ENCODE assay signal across 11 cellular contexts in genomic region chr22:29032584-29032983, GRCh38. TPM values are rescaled to one million over a fixed set of nuclear protein-coding genes. Genes with fewer than 3 reads are reported as not detected.
A peak's percentile ranks its signal among the peaks of the same experiment; 100 is the strongest.
DNase-seq lines count a peak whose midpoint lies in the region; ATAC-seq and TF ChIP-seq lines count a peak whose summit lies in the region.
"Had no signal": no experiment of that assay in that cellular context is flagged by ENCODE, and none has a peak within 500 bp of the region (broad histone marks: within the 10 kb centered on the region; RNA-seq: fewer than 3 reads in every experiment).

No MANE protein-coding gene starts in this region.

- no peak for TF ChIP-seq CTCF in HCT116 (IDR thresholded peaks at IDR 0.05 in 2 of 3, conservative IDR thresholded peaks at IDR 0.05 in 1 of 3; ENCODE audit: borderline replicate concordance in 1 of 3, insufficient read depth in 1 of 3, low read depth in 2 of 3, low read length in 2 of 3)
- TF ChIP-seq CTCF in body of pancreas (IDR thresholded peaks at IDR 0.05): no peak
- TF ChIP-seq CTCF in suprapubic skin (IDR thresholded peaks at IDR 0.05): no peak

- TF ChIP-seq EP300 in suprapubic skin (IDR thresholded peaks at IDR 0.05): no peak

- DNase-seq in HCT116 (ENCODE audit: low read depth, low spot score) (no peak), body of pancreas (peak; percentile 39 to 66 (median 52)), left lobe of liver (ENCODE audit: low spot score) (peak; percentile 87), suprapubic skin (ENCODE audit: low spot score in 2 of 2) (no peak), neuronal stem cell (ENCODE audit: low spot score) (no peak), iPS-NIHi11 (ENCODE audit: low spot score) (no peak), NCI-H1436 (lab: John Stamatoyannopoulos, UW) (no peak), NCI-H526 (lab: John Stamatoyannopoulos, UW) (no peak)
- DNase-seq: activated naive CD8-positive, alpha-beta T cell treated with anti-CD3 and anti-CD28 coated beads for 36 hours; foreskin melanocyte; naive thymus-derived CD8-positive, alpha-beta T cell had no signal

- H2BK15ac ChIP-seq in neuronal stem cell (ENCODE audit: low read length): no peak overlapping the region

- intact Hi-C loops in HCT116 (cut with micrococcal nuclease) (no loop called here), body of pancreas (cut with DNase I) (no loop called here)

- peaks cover 1% of the 10 kb centered on the region for H3K79me1 ChIP-seq in neuronal stem cell (ENCODE audit: low read depth, low read length)

- H4K91ac ChIP-seq in neuronal stem cell (ENCODE audit: low read depth, low read length, poor library complexity): no peak overlapping the region

- H3K79me2 ChIP-seq in HCT116 (ENCODE audit: insufficient read depth, low read length): peaks cover 15% of the 10 kb centered on the region; the same call in 1 of the 2 replicates

- WGBS in body of pancreas, 2 donors: 9 to 49% methylated on average over 1 to 2 of the region's 2 CpGs
- WGBS in suprapubic skin: 60% methylated on average over 2 of the region's 2 CpGs
- no CpG with 5 or more reads among the region's 2 CpGs for WGBS in neuronal stem cell (ENCODE audit: extremely low coverage in 2 of 2, insufficient read length in 2 of 2, insufficient replicate concordance in 1 of 2), 2 donors

- H3K9me3 ChIP-seq in HCT116 (ENCODE audit: control insufficient read depth in 1 of 2, insufficient read depth in 1 of 2, low read depth in 1 of 2, low read length in 2 of 2) (no peaks in the 10 kb centered on the region), body of pancreas (no peaks in the 10 kb centered on the region), suprapubic skin (no peaks in the 10 kb centered on the region), neuronal stem cell (replicated peaks in 1 of 2; ENCODE audit: control insufficient read depth in 2 of 2, insufficient read depth in 1 of 2, low read depth in 1 of 2, low read length in 2 of 2) (no peaks in the 10 kb centered on the region)

- BruUV-seq in HCT116 (replicated peaks; lab: Mats Ljungman, UMichigan): no TSS peak

- no peaks in the 10 kb centered on the region for H4K20me1 ChIP-seq in HCT116 (ENCODE audit: insufficient read depth)

- TF ChIP-seq POLR2A in HCT116 (IDR thresholded peaks at IDR 0.05; ENCODE audit: borderline replicate concordance, extremely low read depth, insufficient read depth, insufficient read length): no peak
- no peak for TF ChIP-seq POLR2A in body of pancreas (IDR thresholded peaks at IDR 0.05)
- no peak for TF ChIP-seq POLR2A in suprapubic skin (IDR thresholded peaks at IDR 0.05)

- H3K18ac ChIP-seq in neuronal stem cell (ENCODE audit: low read length): no peak overlapping the region

- H2BK5ac ChIP-seq in neuronal stem cell (ENCODE audit: low read length): no peak overlapping the region

- H3K4me3 ChIP-seq in HCT116 (replicated peaks in 1 of 2; ENCODE audit: low read depth in 1 of 2, low read length in 2 of 2): peak overlapping the region in 1 of 2 experiments; percentile 57; a peak in 2 of 4 replicates
- H3K4me3 ChIP-seq in body of pancreas: no peak overlapping the region
- H3K4me3 ChIP-seq in suprapubic skin: no peak overlapping the region
- H3K4me3 ChIP-seq in neuronal stem cell (ENCODE audit: low read length in 2 of 2): no peak overlapping the region

- CTCF ChIA-PET in HCT116 (lab: Charles Lee): interaction anchor here (1.0 kb wide), 1 partner anchor 8 kb away, joined by 4 read pairs; no protein-coding TSS in a partner anchor

- H4K8ac ChIP-seq in neuronal stem cell (ENCODE audit: low read depth, low read length): no peak overlapping the region

- H3K9ac ChIP-seq in HCT116 (ENCODE audit: low read length): peak overlapping the region; percentile 68
- no peak overlapping the region for H3K9ac ChIP-seq in neuronal stem cell (ENCODE audit: low read depth, low read length, poor library complexity)

- H3K36me3 ChIP-seq in HCT116 (ENCODE audit: control insufficient read depth in 1 of 2, insufficient read depth in 2 of 2, low read length in 2 of 2) (no peaks in the 10 kb centered on the region), body of pancreas (replicated peaks in 1 of 2; ENCODE audit: insufficient read depth in 1 of 2, low read depth in 2 of 2) (no peaks in the 10 kb centered on the region), suprapubic skin (no peaks in the 10 kb centered on the region), neuronal stem cell (replicated peaks in 1 of 2; ENCODE audit: control insufficient read depth in 2 of 2, insufficient read depth in 2 of 2, low read length in 2 of 2) (peaks cover under 1 to 7% of the 10 kb centered on the region in 2 donors)

- H2BK120ac ChIP-seq in neuronal stem cell (ENCODE audit: low read depth, low read length): no peak overlapping the region

- H3K27me3 ChIP-seq in HCT116 (ENCODE audit: insufficient read depth, low read length): no peaks in the 10 kb centered on the region
- H3K27me3 ChIP-seq in body of pancreas: no peaks in the 10 kb centered on the region
- H3K27me3 ChIP-seq in suprapubic skin: no peaks in the 10 kb centered on the region
- H3K27me3 ChIP-seq in neuronal stem cell (ENCODE audit: control insufficient read depth in 3 of 3, insufficient read depth in 3 of 3, low read depth in 1 of 3, low read length in 3 of 3): no peaks in the 10 kb centered on the region

- H3K9me2 ChIP-seq in HCT116 (ENCODE audit: insufficient read depth): no peaks in the 10 kb centered on the region

- RAD21 ChIA-PET in HCT116 (lab: Charles Lee; ENCODE audit: low non-redundant PET in 1 of 2, low total read pairs in 2 of 2, uncharacterized antibody in 2 of 2, unreplicated experiment in 2 of 2): interaction anchor here in 1 of 2 experiments (2.0 kb wide), 1 partner anchor 149 kb away, joined by 5 read pairs; the partner anchor contains the start of gene ZNRF3

- no peak overlapping the region for H3K23ac ChIP-seq in neuronal stem cell (ENCODE audit: low read depth, low read length, poor library complexity)

- ATAC-seq in HCT116: no peak
- ATAC-seq in body of pancreas: peak; percentile 41
- ATAC-seq in left lobe of liver: peak; percentile 65
- ATAC-seq: naive thymus-derived CD8-positive, alpha-beta T cell had no signal

- H2AFZ ChIP-seq in HCT116 (ENCODE audit: low read depth, low read length, poor library complexity, severe bottlenecking) (no peak overlapping the region), neuronal stem cell (ENCODE audit: low read length) (no peak overlapping the region)

- peaks cover 56 to 69% of the 10 kb centered on the region in 2 experiments for H3K4me1 ChIP-seq in HCT116 (ENCODE audit: control insufficient read depth in 1 of 2, insufficient read depth in 2 of 2, low read length in 2 of 2)
- peaks cover 54% of the 10 kb centered on the region for H3K4me1 ChIP-seq in body of pancreas
- H3K4me1 ChIP-seq in suprapubic skin: peaks cover 22% of the 10 kb centered on the region
- H3K4me1 ChIP-seq in neuronal stem cell (ENCODE audit: control insufficient read depth in 2 of 2, insufficient read depth in 1 of 2, low read depth in 1 of 2, low read length in 2 of 2): peaks cover 17 to 21% of the 10 kb centered on the region in 2 donors

- peak overlapping the region; percentile 97 for H3K27ac ChIP-seq in HCT116 (ENCODE audit: low read depth, low read length)
- H3K27ac ChIP-seq in body of pancreas: peak overlapping the region; percentile 82 to 93 (median 87)
- peak overlapping the region; percentile 88 for H3K27ac ChIP-seq in suprapubic skin
- H3K27ac ChIP-seq in neuronal stem cell (replicated peaks; ENCODE audit: low read length): no peak overlapping the region

- POLR2A ChIA-PET in HCT116 (lab: Charles Lee): no interaction called here

- no peak overlapping the region for H3K4ac ChIP-seq in neuronal stem cell (ENCODE audit: low read length)

- no peak for TF ChIP-seq RAD21 in HCT116 (IDR thresholded peaks at IDR 0.05; ENCODE audit: low read depth)

- H3K4me2 ChIP-seq in HCT116 (ENCODE audit: low read length): peak overlapping the region; percentile 80
- no peak overlapping the region for H3K4me2 ChIP-seq in neuronal stem cell (ENCODE audit: insufficient read depth, low read length, poor library complexity, severe bottlenecking)

- no peak overlapping the region for H3K14ac ChIP-seq in neuronal stem cell (ENCODE audit: low read length)

- no peak overlapping the region for H2BK12ac ChIP-seq in neuronal stem cell (ENCODE audit: low read length)

- no peak overlapping the region for H2AK5ac ChIP-seq in neuronal stem cell (ENCODE audit: low read depth, low read length)

TF ChIP-seq in HCT116, 20 proteins besides CTCF, POLR2A, EP300 and RAD21 (continues in another document):
- TF ChIP-seq TCF7L2 (IDR thresholded peaks at IDR 0.05; ENCODE audit: borderline replicate concordance, extremely low read depth, insufficient read depth, insufficient read length): no peak
- TF ChIP-seq ZFX (IDR thresholded peaks at IDR 0.05): no peak
- no peak for TF ChIP-seq EZH2 (IDR thresholded peaks at IDR 0.05)
- no peak for TF ChIP-seq EZH2phosphoT487 (IDR thresholded peaks at IDR 0.05; ENCODE audit: borderline replicate concordance)
- TF ChIP-seq SP1 (IDR thresholded peaks at IDR 0.05; ENCODE audit: low read depth): no peak
- TF ChIP-seq YY1 (IDR thresholded peaks at IDR 0.05; ENCODE audit: extremely low read depth, insufficient replicate concordance, low read depth, low read length): no peak
- no peak for TF ChIP-seq CBX3 (IDR thresholded peaks at IDR 0.05; ENCODE audit: low read depth)

RNA-seq across cellular contexts. Expression of gene C22orf31, which starts 29.0 kb away (rescaled TPM):
- not detected for total RNA-seq in HCT116 (2021; ENCODE audit: unreplicated experiment)
- not detected in 2 replicates for polyA plus RNA-seq in HCT116 (2012)
- not detected for total RNA-seq in body of pancreas
- not detected for total RNA-seq in left lobe of liver
- total RNA-seq in suprapubic skin: not detected
- not detected for polyA plus RNA-seq in neuronal stem cell (2013, experiment 1 of 2)
- polyA plus RNA-seq in neuronal stem cell (2013, experiment 2 of 2): not detected
- total RNA-seq: activated naive CD8-positive, alpha-beta T cell treated with anti-CD3 and anti-CD28 coated beads for 36 hours; naive thymus-derived CD8-positive, alpha-beta T cell had no signal
- polyA plus RNA-seq: naive thymus-derived CD8-positive, alpha-beta T cell had no signal

RNA-seq across cellular contexts. Expression of gene KREMEN1, which starts 40.3 kb away (rescaled TPM):
- total RNA-seq in HCT116 (2021; ENCODE audit: unreplicated experiment) (31.9 TPM), body of pancreas (1 to 10 TPM; 6.6 to 7.3 TPM), left lobe of liver (4.9 TPM), suprapubic skin (10 to 100 TPM; 51.6 to 71.1 (median 60.9) TPM)
- polyA plus RNA-seq in HCT116 (2012): 15.5 and 17.5 TPM in 2 replicates
- 2.0 TPM for polyA plus RNA-seq in neuronal stem cell (2013, experiment 1 of 2)
- 2.2 TPM for polyA plus RNA-seq in neuronal stem cell (2013, experiment 2 of 2)
- total RNA-seq: naive thymus-derived CD8-positive, alpha-beta T cell had no signal
- polyA plus RNA-seq: naive thymus-derived CD8-positive, alpha-beta T cell had no signal

Comparison
In these comparisons a context has a peak if more than half of its experiments do, and no peak if none do; other contexts are left out.
1. DNase-seq: peak in body of pancreas (4 of 4) and left lobe of liver (single experiment); none in HCT116 (single experiment), suprapubic skin (0 of 2), neuronal stem cell (single experiment), iPS-NIHi11 (single experiment), NCI-H1436 (single experiment) and NCI-H526 (0 of 2).